13 cellular contexts compared by ENCODE assay signal in the genomic region with DNA sequence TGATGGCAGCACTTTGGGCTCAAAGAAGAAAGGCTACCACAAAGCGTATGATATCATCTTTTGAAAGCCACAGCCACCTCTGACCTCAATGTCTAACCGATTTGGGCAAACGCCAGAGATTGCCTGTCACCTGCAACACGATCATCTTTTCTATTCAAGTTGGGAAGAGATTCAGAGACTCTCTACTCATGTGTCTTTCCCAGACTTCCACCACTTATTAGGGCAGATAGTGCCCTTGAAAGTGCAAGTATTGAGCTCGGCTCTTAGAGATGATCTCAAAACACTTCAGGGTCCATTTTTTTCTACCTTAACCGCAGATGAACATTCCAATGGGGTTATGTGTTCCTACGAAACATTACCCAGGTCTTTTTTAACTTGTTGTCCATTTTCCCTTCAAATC.
"Had no signal": no experiment of that assay in that cellular context is flagged by ENCODE, and none has a peak within 500 bp of the region (broad histone marks: within the 10 kb centered on the region; RNA-seq: fewer than 3 reads in every experiment).

No MANE protein-coding gene starts in this region.

- FAIRE-seq: frontal cortex had no signal

- H3K4me3 ChIP-seq: thoracic aorta had no signal

- DNase-seq: activated CD4-positive, alpha-beta T cell treated with anti-CD3 and anti-CD28 coated beads, Interleukin-2, amount 50 U/mL, for 1 hour; activated naive CD4-positive, alpha-beta T cell; activated naive CD8-positive, alpha-beta T cell treated with anti-CD3 and anti-CD28 coated beads, Interleukin-2, amount 10 ng/mL, durations not matched to agents 7 days and 5 days; activated T-cell treated with anti-CD3 and anti-CD28 coated beads for 4 hours; anterior cingulate cortex; brain microvascular endothelial cell; cerebellar nuclear complex; effector memory CD8-positive, alpha-beta T cell; head of caudate nucleus; immature natural killer cell; mesendoderm had no signal

- H3K27me3 ChIP-seq: brain microvascular endothelial cell had no signal

- H3K36me3 ChIP-seq: brain microvascular endothelial cell, thoracic aorta had no signal
